Comparison of ENCODE assay signal across 20 cellular contexts in genomic region chr15:41631880-41632279, GRCh38.
"Had no signal": no experiment of that assay in that cellular context is flagged by ENCODE, and none has a peak within 500 bp of the region (broad histone marks: within the 10 kb centered on the region; RNA-seq: fewer than 3 reads in every experiment).

No MANE protein-coding gene starts in this region.

- H3K27me3 Mint-ChIP-seq: activated B cell treated with CpG ODN at 0.5 μM for 24 hours; activated CD4-positive, alpha-beta memory T cell treated with anti-CD3 and anti-CD28 coated beads for 36 hours; activated CD4-positive, alpha-beta T cell treated with anti-CD3 and anti-CD28 coated beads for 36 hours; activated naive CD4-positive, alpha-beta T cell treated with anti-CD3 and anti-CD28 coated beads, Interleukin-2, amount 10 ng/mL, durations not matched to agents 7 days and 5 days; dendritic cell treated with granulocyte-macrophage colony-stimulating factor and Interleukin-4, amounts not matched to agents 40 ng/mL and 50 ng/mL, for 4 days; memory B cell; type B pancreatic cell had no signal

- H3K4me1 Mint-ChIP-seq: activated naive CD4-positive, alpha-beta T cell treated with anti-CD3 and anti-CD28 coated beads, Interleukin-2, amount 10 ng/mL, durations not matched to agents 7 days and 5 days; nephron had no signal

- H3K27me3 ChIP-seq: neutrophil, ovary, vagina had no signal

- H3K4me1 ChIP-seq: prostate gland had no signal

- H3K9me3 Mint-ChIP-seq: activated B cell treated with CpG ODN at 0.5 μM for 24 hours; activated CD4-positive, alpha-beta memory T cell treated with anti-CD3 and anti-CD28 coated beads for 36 hours; activated naive CD4-positive, alpha-beta T cell treated with anti-CD3 and anti-CD28 coated beads, Interleukin-2, amount 10 ng/mL, durations not matched to agents 7 days and 5 days; dendritic cell treated with granulocyte-macrophage colony-stimulating factor and Interleukin-4, amounts not matched to agents 40 ng/mL and 50 ng/mL, for 4 days; memory B cell; nephron; type B pancreatic cell had no signal

- H3K36me3 ChIP-seq: neutrophil, ovary, prostate gland, thoracic aorta, vagina had no signal

- H3K36me3 Mint-ChIP-seq: activated CD4-positive, alpha-beta memory T cell treated with anti-CD3 and anti-CD28 coated beads for 36 hours; activated naive CD4-positive, alpha-beta T cell treated with anti-CD3 and anti-CD28 coated beads, Interleukin-2, amount 10 ng/mL, durations not matched to agents 7 days and 5 days; memory B cell had no signal

- H3K27ac ChIP-seq: neutrophil, ovary, prostate gland, thoracic aorta, vagina had no signal

- H3K4me3 Mint-ChIP-seq: activated B cell treated with CpG ODN at 0.5 μM for 24 hours; activated CD4-positive, alpha-beta memory T cell treated with anti-CD3 and anti-CD28 coated beads for 36 hours; activated CD4-positive, alpha-beta T cell treated with anti-CD3 and anti-CD28 coated beads for 36 hours; activated naive CD4-positive, alpha-beta T cell treated with anti-CD3 and anti-CD28 coated beads, Interleukin-2, amount 10 ng/mL, durations not matched to agents 7 days and 5 days; dendritic cell treated with granulocyte-macrophage colony-stimulating factor and Interleukin-4, amounts not matched to agents 40 ng/mL and 50 ng/mL, for 4 days; memory B cell; nephron; type B pancreatic cell had no signal

- DNase-seq: activated B cell treated with CpG ODN at 0.5 μM for 24 hours; activated CD4-positive, alpha-beta memory T cell treated with anti-CD3 and anti-CD28 coated beads for 36 hours; activated CD4-positive, alpha-beta T cell treated with anti-CD3 and anti-CD28 coated beads for 36 hours; activated effector memory CD4-positive, alpha-beta T cell treated with anti-CD3 and anti-CD28 coated beads, Interleukin-2, amount 50 U/mL, for 16 hours; activated naive CD4-positive, alpha-beta T cell treated with anti-CD3 and anti-CD28 coated beads, Interleukin-2, amount 10 ng/mL, durations not matched to agents 7 days and 5 days; effector CD4-positive, alpha-beta T cell; glutamatergic neuron; hippocampal formation; ovary; stimulated activated CD4-positive, alpha-beta T cell treated with anti-CD3 and anti-CD28 coated beads, Interleukin-2, amount 100 ng/mL, for 48 hours; stimulated activated naive CD4-positive, alpha-beta T cell; T-helper 9 cell had no signal

- H3K4me3 ChIP-seq: ovary, prostate gland, thoracic aorta, vagina had no signal

- H3K9me3 ChIP-seq: neutrophil, ovary, prostate gland, thoracic aorta, vagina had no signal

- H3K27ac Mint-ChIP-seq: activated B cell treated with CpG ODN at 0.5 μM for 24 hours; activated CD4-positive, alpha-beta memory T cell treated with anti-CD3 and anti-CD28 coated beads for 36 hours; activated CD4-positive, alpha-beta T cell treated with anti-CD3 and anti-CD28 coated beads for 36 hours; activated naive CD4-positive, alpha-beta T cell treated with anti-CD3 and anti-CD28 coated beads, Interleukin-2, amount 10 ng/mL, durations not matched to agents 7 days and 5 days; dendritic cell treated with granulocyte-macrophage colony-stimulating factor and Interleukin-4, amounts not matched to agents 40 ng/mL and 50 ng/mL, for 4 days; memory B cell; type B pancreatic cell had no signal
